In the genomic region with DNA sequence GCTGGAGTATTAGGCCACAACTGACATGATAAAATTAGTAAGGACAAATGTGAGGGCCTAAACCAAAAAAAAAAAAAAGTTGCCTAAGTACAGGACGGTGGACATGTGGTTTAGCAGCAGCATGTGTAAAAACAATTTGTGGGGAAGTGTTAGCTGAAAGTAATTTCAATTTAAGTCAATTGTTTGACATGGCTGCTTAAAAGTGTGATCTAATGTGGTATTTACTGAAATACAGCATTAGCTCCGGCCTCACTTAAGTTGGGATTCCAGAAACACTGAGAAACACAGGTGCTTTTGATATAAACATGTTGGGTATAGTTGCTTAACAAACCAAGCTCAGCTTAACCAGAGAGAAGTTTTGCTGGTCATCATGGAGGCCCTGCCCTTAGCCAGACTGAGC, we compare ENCODE assay signal across 13 cellular contexts.
A peak's percentile ranks its signal among the peaks of the same experiment; 100 is the strongest.
DNase-seq lines count a peak whose midpoint lies in the region; ATAC-seq and TF ChIP-seq lines count a peak whose summit lies in the region.
"Had no signal": no experiment of that assay in that cellular context is flagged by ENCODE, and none has a peak within 500 bp of the region (broad histone marks: within the 10 kb centered on the region; RNA-seq: fewer than 3 reads in every experiment).

No MANE protein-coding gene starts in this region.

- H3K9me3 ChIP-seq in right lobe of liver: no peaks in the 10 kb centered on the region
- H3K9me3 ChIP-seq in transverse colon: no peaks in the 10 kb centered on the region
- H3K9me3 ChIP-seq: thoracic aorta had no signal

- H3K27ac Mint-ChIP-seq in activated naive CD4-positive, alpha-beta T cell treated with anti-CD3 and anti-CD28 coated beads, Interleukin-2, amount 10 ng/mL, durations not matched to agents 7 days and 5 days: peak overlapping the region; percentile 78
- peak overlapping the region; percentile 84 for H3K27ac Mint-ChIP-seq in activated CD4-positive, alpha-beta memory T cell treated with anti-CD3 and anti-CD28 coated beads, Interleukin-2, amount 10 ng/mL, durations not matched to agents 7 days and 5 days

- 73% methylated on average over 2 of the region's 2 CpGs for WGBS in right lobe of liver (ENCODE audit: insufficient coverage, low coverage, low lambda C conversion rate, missing lambda C conversion rate)
- 73 to 75% methylated on average over 2 of the region's 2 CpGs for WGBS in transverse colon (ENCODE audit: low coverage in 1 of 2), 2 donors

- intact Hi-C loops in right lobe of liver (cut with DNase I): no loop called here
- intact Hi-C loops in transverse colon (cut with DNase I; ENCODE audit: low total_unique reads): no loop called here

- no peak for TF ChIP-seq CTCF in right lobe of liver (IDR thresholded peaks at IDR 0.05)
- TF ChIP-seq CTCF in transverse colon (IDR thresholded peaks at IDR 0.05): no peak

- H3K36me3 ChIP-seq in right lobe of liver: no peaks in the 10 kb centered on the region
- no peaks in the 10 kb centered on the region for H3K36me3 ChIP-seq in transverse colon
- H3K36me3 ChIP-seq: thoracic aorta had no signal

- no peaks in the 10 kb centered on the region for H3K27me3 Mint-ChIP-seq in activated naive CD4-positive, alpha-beta T cell treated with anti-CD3 and anti-CD28 coated beads, Interleukin-2, amount 10 ng/mL, durations not matched to agents 7 days and 5 days
- H3K27me3 Mint-ChIP-seq in activated CD4-positive, alpha-beta memory T cell treated with anti-CD3 and anti-CD28 coated beads, Interleukin-2, amount 10 ng/mL, durations not matched to agents 7 days and 5 days: no peaks in the 10 kb centered on the region

- TF ChIP-seq POLR2A in right lobe of liver (IDR thresholded peaks at IDR 0.05) (no peak), transverse colon (IDR thresholded peaks at IDR 0.05) (no peak)

- H3K4me1 ChIP-seq in right lobe of liver (no peaks in the 10 kb centered on the region), transverse colon (peaks cover 0 to 23% (median 0%) of the 10 kb centered on the region in 4 donors)

- no peak for TF ChIP-seq EP300 in transverse colon (IDR thresholded peaks at IDR 0.05; ENCODE audit: low read depth)

- H3K36me3 Mint-ChIP-seq in activated naive CD4-positive, alpha-beta T cell treated with anti-CD3 and anti-CD28 coated beads, Interleukin-2, amount 10 ng/mL, durations not matched to agents 7 days and 5 days: peaks cover 57% of the 10 kb centered on the region
- peaks cover 76% of the 10 kb centered on the region for H3K36me3 Mint-ChIP-seq in activated CD4-positive, alpha-beta memory T cell treated with anti-CD3 and anti-CD28 coated beads, Interleukin-2, amount 10 ng/mL, durations not matched to agents 7 days and 5 days (ENCODE audit: low read depth)

- POLR2A ChIA-PET in activated CD4-positive, alpha-beta memory T cell treated with anti-CD3 and anti-CD28 coated beads, Interleukin-2, amount 10 ng/mL, durations not matched to agents 7 days and 5 days (lab: Charles Lee): interaction anchor here (0.6 to 3.3 kb wide), 11 partner anchors 9 to 876 kb away, joined by 3 to 37 read pairs (median 3); a partner anchor contains a TSS

- no peak overlapping the region for H3K4me3 Mint-ChIP-seq in activated naive CD4-positive, alpha-beta T cell treated with anti-CD3 and anti-CD28 coated beads, Interleukin-2, amount 10 ng/mL, durations not matched to agents 7 days and 5 days
- H3K4me3 Mint-ChIP-seq in activated CD4-positive, alpha-beta memory T cell treated with anti-CD3 and anti-CD28 coated beads, Interleukin-2, amount 10 ng/mL, durations not matched to agents 7 days and 5 days: no peak overlapping the region

- no peak for DNase-seq in activated naive CD4-positive, alpha-beta T cell treated with anti-CD3 and anti-CD28 coated beads, Interleukin-2, amount 10 ng/mL, durations not matched to agents 7 days and 5 days
- no peak for DNase-seq in activated naive CD4-positive, alpha-beta T cell treated with Interleukin-2 at 50 U/mL for 16 hours
- DNase-seq in activated CD4-positive, alpha-beta memory T cell treated with anti-CD3 and anti-CD28 coated beads, Interleukin-2, amount 10 ng/mL, durations not matched to agents 7 days and 5 days: no peak
- DNase-seq in right lobe of liver (no peak), transverse colon (no peak), RKO (ENCODE audit: low spot score) (no peak), NCI-H446 treated with DMSO at 0.1 percent for 48 hours (lab: John Stamatoyannopoulos, UW) (no peak), iPS-NIHi11 (ENCODE audit: low spot score) (no peak)
- DNase-seq: DMS53, NCI-H1048 had no signal

- H3K27me3 ChIP-seq in right lobe of liver (no peaks in the 10 kb centered on the region), transverse colon (no peaks in the 10 kb centered on the region)

- ATAC-seq in right lobe of liver: no peak
- ATAC-seq: SK-N-SH treated with all-trans-retinoic acid at 6 μM for 48 hours had no signal

- H3K4me1 Mint-ChIP-seq in activated naive CD4-positive, alpha-beta T cell treated with anti-CD3 and anti-CD28 coated beads, Interleukin-2, amount 10 ng/mL, durations not matched to agents 7 days and 5 days: peaks cover 89% of the 10 kb centered on the region
- peaks cover 93% of the 10 kb centered on the region for H3K4me1 Mint-ChIP-seq in activated CD4-positive, alpha-beta memory T cell treated with anti-CD3 and anti-CD28 coated beads, Interleukin-2, amount 10 ng/mL, durations not matched to agents 7 days and 5 days

- H3K27ac ChIP-seq in right lobe of liver (peak overlapping the region; percentile 28 to 70 (median 45)), transverse colon (peak overlapping the region; percentile 12 to 65 (median 36))
- H3K27ac ChIP-seq: thoracic aorta had no signal

- H3K4me3 ChIP-seq in right lobe of liver: no peak overlapping the region
- H3K4me3 ChIP-seq in transverse colon: no peak overlapping the region
- H3K4me3 ChIP-seq: smooth muscle cell, thoracic aorta had no signal

- in situ Hi-C loops in transverse colon (cut with MboI; ENCODE audit: low pct_ligation_motif_present in 1 of 4, low pct_unique_long_range_greater_than_20kb in 1 of 4, low sequenced_read_pairs in 3 of 4): no loop called here

- H3K9me3 Mint-ChIP-seq in activated naive CD4-positive, alpha-beta T cell treated with anti-CD3 and anti-CD28 coated beads, Interleukin-2, amount 10 ng/mL, durations not matched to agents 7 days and 5 days: no peaks in the 10 kb centered on the region
- H3K9me3 Mint-ChIP-seq in activated CD4-positive, alpha-beta memory T cell treated with anti-CD3 and anti-CD28 coated beads, Interleukin-2, amount 10 ng/mL, durations not matched to agents 7 days and 5 days: no peaks in the 10 kb centered on the region

- CTCF ChIA-PET in activated naive CD4-positive, alpha-beta T cell treated with anti-CD3 and anti-CD28 coated beads, Interleukin-2, amount 10 ng/mL, durations not matched to agents 7 days and 5 days (lab: Charles Lee): interaction anchor here (0.6 to 2.6 kb wide), 7 partner anchors 8 to 234 kb away, joined by 3 to 6 read pairs (median 3); no protein-coding TSS in a partner anchor
- CTCF ChIA-PET in activated CD4-positive, alpha-beta memory T cell treated with anti-CD3 and anti-CD28 coated beads, Interleukin-2, amount 10 ng/mL, durations not matched to agents 7 days and 5 days (lab: Charles Lee): interaction anchor here (1.2 to 1.5 kb wide), 3 partner anchors 10 to 40 kb away, joined by 3 to 13 read pairs (median 4); no protein-coding TSS in a partner anchor
